Comparison of ENCODE assay signal across 9 cellular contexts in the genomic region with DNA sequence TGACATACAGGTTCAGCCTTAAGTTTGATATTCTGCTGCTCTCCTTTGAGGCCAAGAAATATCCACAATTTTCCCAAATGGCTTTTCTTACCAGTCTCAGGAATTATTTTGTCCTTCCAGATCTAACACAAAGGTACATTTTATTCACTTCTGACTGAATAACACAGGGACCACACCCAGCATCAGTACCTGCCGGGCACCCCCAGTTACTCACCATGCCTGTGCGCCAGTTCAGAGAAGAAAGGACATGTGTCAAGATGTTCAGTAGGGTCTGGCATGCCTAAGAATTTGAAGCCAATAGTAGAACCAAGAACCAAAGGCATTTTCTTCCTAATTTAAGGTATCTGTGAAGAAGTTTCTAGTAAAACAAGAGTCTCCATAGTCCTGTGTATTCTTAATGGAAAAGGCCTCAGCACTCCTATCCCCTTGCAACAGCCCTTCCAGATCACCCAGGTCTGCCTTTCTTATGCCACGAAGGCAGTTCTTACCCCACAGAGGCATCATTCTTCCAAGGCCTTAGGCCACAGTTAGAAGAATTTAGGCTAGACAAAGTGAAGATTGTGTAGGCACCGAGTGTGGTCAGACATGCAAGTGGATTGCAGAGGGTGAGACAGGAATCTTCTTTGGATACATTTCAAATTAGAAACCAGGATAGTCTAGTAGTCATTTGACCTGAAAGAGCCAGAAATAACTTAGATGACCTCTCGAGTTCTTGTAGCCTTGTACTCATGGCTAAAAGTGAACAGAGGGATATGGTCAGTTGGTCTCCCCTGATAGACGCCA.
DNase-seq lines count a peak whose midpoint lies in the region; ATAC-seq lines count a peak whose summit lies in the region.
"Had no signal": no experiment of that assay in that cellular context is flagged by ENCODE, and none has a peak within 500 bp of the region (broad histone marks: within the 10 kb centered on the region; RNA-seq: fewer than 3 reads in every experiment).

No MANE protein-coding gene starts in this region.

- H3K36me3 ChIP-seq in H7 (replicated peaks; ENCODE audit: control insufficient read depth, insufficient read depth, low read length) = no peaks in the 10 kb centered on the region

- H3K4me1 Mint-ChIP-seq in activated CD4-positive, alpha-beta memory T cell treated with anti-CD3 and anti-CD28 coated beads for 36 hours (ENCODE audit: low read depth) = peaks cover 51% of the 10 kb centered on the region
- peaks cover 50% of the 10 kb centered on the region for H3K4me1 Mint-ChIP-seq in activated CD4-positive, alpha-beta memory T cell treated with anti-CD3 and anti-CD28 coated beads, Interleukin-2, amount 10 ng/mL, durations not matched to agents 7 days and 5 days
- H3K4me1 Mint-ChIP-seq in activated CD8-positive, alpha-beta T cell treated with anti-CD3 and anti-CD28 coated beads, Interleukin-2, amount 10 ng/mL, durations not matched to agents 7 days and 5 days (ENCODE audit: low read depth) = peaks cover 59% of the 10 kb centered on the region
- H3K4me1 Mint-ChIP-seq in stimulated activated effector memory CD8-positive, alpha-beta T cell treated with anti-CD3 and anti-CD28 coated beads, Interleukin-12 subunit alpha, Interleukin-12 subunit beta, amount 100 ng/mL, for 72 hours = peaks cover 66% of the 10 kb centered on the region

- H3K9me3 Mint-ChIP-seq in activated CD4-positive, alpha-beta memory T cell treated with anti-CD3 and anti-CD28 coated beads for 36 hours = no peaks in the 10 kb centered on the region
- no peaks in the 10 kb centered on the region for H3K9me3 Mint-ChIP-seq in activated CD4-positive, alpha-beta memory T cell treated with anti-CD3 and anti-CD28 coated beads, Interleukin-2, amount 10 ng/mL, durations not matched to agents 7 days and 5 days
- no peaks in the 10 kb centered on the region for H3K9me3 Mint-ChIP-seq in activated CD8-positive, alpha-beta T cell treated with anti-CD3 and anti-CD28 coated beads, Interleukin-2, amount 10 ng/mL, durations not matched to agents 7 days and 5 days (ENCODE audit: insufficient read depth)
- no peaks in the 10 kb centered on the region for H3K9me3 Mint-ChIP-seq in stimulated activated effector memory CD8-positive, alpha-beta T cell treated with anti-CD3 and anti-CD28 coated beads, Interleukin-12 subunit alpha, Interleukin-12 subunit beta, amount 100 ng/mL, for 72 hours

- H3K36me3 Mint-ChIP-seq in activated CD4-positive, alpha-beta memory T cell treated with anti-CD3 and anti-CD28 coated beads for 36 hours = peaks cover 20% of the 10 kb centered on the region
- H3K36me3 Mint-ChIP-seq in activated CD4-positive, alpha-beta memory T cell treated with anti-CD3 and anti-CD28 coated beads, Interleukin-2, amount 10 ng/mL, durations not matched to agents 7 days and 5 days (ENCODE audit: low read depth) = peaks cover 53% of the 10 kb centered on the region
- peaks cover 59% of the 10 kb centered on the region for H3K36me3 Mint-ChIP-seq in activated CD8-positive, alpha-beta T cell treated with anti-CD3 and anti-CD28 coated beads, Interleukin-2, amount 10 ng/mL, durations not matched to agents 7 days and 5 days (ENCODE audit: low read depth)
- H3K36me3 Mint-ChIP-seq in stimulated activated effector memory CD8-positive, alpha-beta T cell treated with anti-CD3 and anti-CD28 coated beads, Interleukin-12 subunit alpha, Interleukin-12 subunit beta, amount 100 ng/mL, for 72 hours = peaks cover 38% of the 10 kb centered on the region

- no peaks in the 10 kb centered on the region for H3K27me3 Mint-ChIP-seq in activated CD4-positive, alpha-beta memory T cell treated with anti-CD3 and anti-CD28 coated beads for 36 hours
- H3K27me3 Mint-ChIP-seq in activated CD4-positive, alpha-beta memory T cell treated with anti-CD3 and anti-CD28 coated beads, Interleukin-2, amount 10 ng/mL, durations not matched to agents 7 days and 5 days = no peaks in the 10 kb centered on the region
- no peaks in the 10 kb centered on the region for H3K27me3 Mint-ChIP-seq in activated CD8-positive, alpha-beta T cell treated with anti-CD3 and anti-CD28 coated beads, Interleukin-2, amount 10 ng/mL, durations not matched to agents 7 days and 5 days (ENCODE audit: low read depth)

- no peak for DNase-seq in activated CD4-positive, alpha-beta memory T cell treated with anti-CD3 and anti-CD28 coated beads for 36 hours
- no peak for DNase-seq in activated CD4-positive, alpha-beta memory T cell treated with anti-CD3 and anti-CD28 coated beads, Interleukin-2, amount 10 ng/mL, durations not matched to agents 7 days and 5 days
- DNase-seq in activated CD8-positive, alpha-beta T cell treated with anti-CD3 and anti-CD28 coated beads, Interleukin-2, amount 10 ng/mL, durations not matched to agents 7 days and 5 days = no peak
- DNase-seq in fibroblast of peridontal ligament (ENCODE audit: extremely low read depth) = peak; percentile 42
- DNase-seq in stimulated activated effector memory CD8-positive, alpha-beta T cell treated with anti-CD3 and anti-CD28 coated beads, Interleukin-12 subunit alpha, Interleukin-12 subunit beta, amount 100 ng/mL, for 72 hours (ENCODE audit: low spot score in 2 of 2) = no peak
- no peak for DNase-seq in NCI-H2196 (lab: John Stamatoyannopoulos, UW; ENCODE audit: unreplicated experiment)
- DNase-seq in H7 = no peak
- DNase-seq: NCI-H146 had no signal

- H3K4me3 Mint-ChIP-seq in activated CD4-positive, alpha-beta memory T cell treated with anti-CD3 and anti-CD28 coated beads for 36 hours = no peak overlapping the region
- H3K4me3 Mint-ChIP-seq in activated CD4-positive, alpha-beta memory T cell treated with anti-CD3 and anti-CD28 coated beads, Interleukin-2, amount 10 ng/mL, durations not matched to agents 7 days and 5 days = no peak overlapping the region
- no peak overlapping the region for H3K4me3 Mint-ChIP-seq in activated CD8-positive, alpha-beta T cell treated with anti-CD3 and anti-CD28 coated beads, Interleukin-2, amount 10 ng/mL, durations not matched to agents 7 days and 5 days
- no peak overlapping the region for H3K4me3 Mint-ChIP-seq in stimulated activated effector memory CD8-positive, alpha-beta T cell treated with anti-CD3 and anti-CD28 coated beads, Interleukin-12 subunit alpha, Interleukin-12 subunit beta, amount 100 ng/mL, for 72 hours

- peak overlapping the region; percentile 19 for H3K27ac Mint-ChIP-seq in activated CD4-positive, alpha-beta memory T cell treated with anti-CD3 and anti-CD28 coated beads for 36 hours
- no peak overlapping the region for H3K27ac Mint-ChIP-seq in activated CD4-positive, alpha-beta memory T cell treated with anti-CD3 and anti-CD28 coated beads, Interleukin-2, amount 10 ng/mL, durations not matched to agents 7 days and 5 days
- peak overlapping the region; percentile 13 for H3K27ac Mint-ChIP-seq in activated CD8-positive, alpha-beta T cell treated with anti-CD3 and anti-CD28 coated beads, Interleukin-2, amount 10 ng/mL, durations not matched to agents 7 days and 5 days
- H3K27ac Mint-ChIP-seq in stimulated activated effector memory CD8-positive, alpha-beta T cell treated with anti-CD3 and anti-CD28 coated beads, Interleukin-12 subunit alpha, Interleukin-12 subunit beta, amount 100 ng/mL, for 72 hours = peak overlapping the region; percentile 93

- no peak for ATAC-seq in activated CD8-positive, alpha-beta T cell treated with anti-CD3 and anti-CD28 coated beads, Interleukin-2, amount 10 ng/mL, durations not matched to agents 7 days and 5 days
- no peak for ATAC-seq in stimulated activated effector memory CD8-positive, alpha-beta T cell treated with anti-CD3 and anti-CD28 coated beads, Interleukin-12 subunit alpha, Interleukin-12 subunit beta, amount 100 ng/mL, for 72 hours
- no peak for ATAC-seq in HG02678 (IDR thresholded peaks at IDR 0.05; ENCODE audit: unreplicated experiment)

- no peak overlapping the region for H3K4me3 ChIP-seq in H7 (ENCODE audit: insufficient read depth, low read depth, low read length)

- CTCF ChIA-PET in activated CD4-positive, alpha-beta memory T cell treated with anti-CD3 and anti-CD28 coated beads for 36 hours (lab: Charles Lee) = no interaction called here
- CTCF ChIA-PET in activated CD4-positive, alpha-beta memory T cell treated with anti-CD3 and anti-CD28 coated beads, Interleukin-2, amount 10 ng/mL, durations not matched to agents 7 days and 5 days (lab: Charles Lee) = no interaction called here
- CTCF ChIA-PET in activated CD8-positive, alpha-beta T cell treated with anti-CD3 and anti-CD28 coated beads, Interleukin-2, amount 10 ng/mL, durations not matched to agents 7 days and 5 days (lab: Charles Lee) = no interaction called here

- intact Hi-C loops in activated CD4-positive, alpha-beta memory T cell treated with anti-CD3 and anti-CD28 coated beads for 36 hours (cut with micrococcal nuclease) = no loop called here

- no peaks in the 10 kb centered on the region for H3K27me3 ChIP-seq in H7 (ENCODE audit: control insufficient read depth, insufficient read depth, low read length)

- POLR2A ChIA-PET in activated CD4-positive, alpha-beta memory T cell treated with anti-CD3 and anti-CD28 coated beads for 36 hours (lab: Charles Lee) = interaction anchor here (1.6 kb wide), 1 partner anchor 140 kb away, joined by 3 read pairs; a partner anchor contains a TSS
- POLR2A ChIA-PET in activated CD4-positive, alpha-beta memory T cell treated with anti-CD3 and anti-CD28 coated beads, Interleukin-2, amount 10 ng/mL, durations not matched to agents 7 days and 5 days (lab: Charles Lee) = no interaction called here
- POLR2A ChIA-PET in activated CD8-positive, alpha-beta T cell treated with anti-CD3 and anti-CD28 coated beads, Interleukin-2, amount 10 ng/mL, durations not matched to agents 7 days and 5 days (lab: Charles Lee) = no interaction called here
